ENCODE assay signal across 32 cellular contexts in the genomic region with DNA sequence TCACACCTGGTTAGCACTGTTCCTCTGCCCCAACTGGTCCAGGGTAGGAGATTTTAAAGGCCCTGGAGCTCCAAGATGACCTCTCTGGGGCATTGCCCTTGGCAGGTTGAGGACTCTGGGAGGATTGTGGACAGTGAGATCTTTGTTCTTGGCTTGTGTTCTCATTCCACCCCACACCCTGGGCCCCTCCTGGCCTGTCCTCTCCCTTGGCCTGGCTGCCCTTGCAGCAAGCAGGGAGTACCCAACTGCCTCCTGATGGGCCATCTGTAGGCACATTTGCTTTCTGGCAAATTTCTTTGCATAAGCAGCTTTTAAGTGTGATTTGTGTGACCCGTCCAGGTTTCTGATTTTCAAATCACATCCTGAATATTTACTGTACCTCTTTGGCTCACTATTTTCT.
"Had no signal": no experiment of that assay in that cellular context is flagged by ENCODE, and none has a peak within 500 bp of the region (broad histone marks: within the 10 kb centered on the region; RNA-seq: fewer than 3 reads in every experiment).

No MANE protein-coding gene starts in this region.

- H3K4me3 Mint-ChIP-seq: activated CD4-positive, alpha-beta T cell treated with anti-CD3 and anti-CD28 coated beads, Interleukin-2, amount 10 ng/mL, durations not matched to agents 24 days and 14 days; activated CD8-positive, alpha-beta T cell treated with anti-CD3 and anti-CD28 coated beads for 36 hours; activated naive CD4-positive, alpha-beta T cell treated with anti-CD3 and anti-CD28 coated beads for 36 hours; activated T-cell treated with anti-CD3 and anti-CD28 coated beads, Interleukin-2, amount 50 U/mL, for 24 hours had no signal

- H3K4me1 Mint-ChIP-seq: activated CD4-positive, alpha-beta T cell treated with anti-CD3 and anti-CD28 coated beads, Interleukin-2, amount 10 ng/mL, durations not matched to agents 24 days and 14 days had no signal

- H3K27ac ChIP-seq: adrenal gland, body of pancreas, breast epithelium, Peyer's patch had no signal

- DNase-seq: activated CD4-positive, alpha-beta T cell treated with anti-CD3 and anti-CD28 coated beads, Interleukin-2, amount 10 ng/mL, durations not matched to agents 24 days and 14 days; activated CD4-positive, alpha-beta T cell treated with anti-CD3 and anti-CD28 coated beads, Interleukin-2, amount 50 U/mL, for 4 hours; activated CD8-positive, alpha-beta T cell treated with anti-CD3 and anti-CD28 coated beads for 36 hours; activated gamma-delta T cell; activated naive CD4-positive, alpha-beta T cell treated with anti-CD3 and anti-CD28 coated beads for 36 hours; activated T-cell treated with anti-CD3 and anti-CD28 coated beads, Interleukin-2, amount 50 U/mL, for 24 hours; adrenal gland; body of pancreas; Kasumi-1; KG1; MG63; NCI-H1048; NCI-H1105 treated with DMSO at 0.1 percent for 48 hours; NCI-H1436; NCI-H1694; NCI-H1930; NCI-H345; NCI-H510A treated with DMSO at 0.1 percent for 48 hours; NCI-H748 treated with DMSO at 0.1 percent for 48 hours; NK-92 treated with Interleukin-12 subunit alpha and Interleukin-12 subunit beta, amount 100 ng/mL, for 24 hours; PC-3; Peyer's patch; RPMI8226; SIG-M5; SW 1271; T-helper 1 cell; T-helper 2 cell; T1000 had no signal

- H3K9me3 ChIP-seq: adrenal gland, body of pancreas, breast epithelium, MG63, Peyer's patch had no signal

- H3K4me1 ChIP-seq: adrenal gland, breast epithelium, Peyer's patch had no signal

- ATAC-seq: activated CD8-positive, alpha-beta T cell treated with anti-CD3 and anti-CD28 coated beads for 36 hours; activated naive CD4-positive, alpha-beta T cell treated with anti-CD3 and anti-CD28 coated beads, Interleukin-2, amount 50 U/mL, for 72 hours; body of pancreas; PC-3 had no signal

- FAIRE-seq: astrocyte had no signal

- H3K27me3 ChIP-seq: adrenal gland, body of pancreas, breast epithelium, MG63, Peyer's patch had no signal

- H3K27ac Mint-ChIP-seq: activated CD4-positive, alpha-beta T cell treated with anti-CD3 and anti-CD28 coated beads, Interleukin-2, amount 10 ng/mL, durations not matched to agents 24 days and 14 days; activated CD8-positive, alpha-beta T cell treated with anti-CD3 and anti-CD28 coated beads for 36 hours; activated naive CD4-positive, alpha-beta T cell treated with anti-CD3 and anti-CD28 coated beads for 36 hours; activated naive CD4-positive, alpha-beta T cell treated with anti-CD3 and anti-CD28 coated beads, Interleukin-2, amount 50 U/mL, for 72 hours; activated T-cell treated with anti-CD3 and anti-CD28 coated beads, Interleukin-2, amount 50 U/mL, for 24 hours; activated T-helper 2 cell treated with anti-CD3 and anti-CD28 coated beads, Interferon-gamma antibody, Interleukin-2, Interleukin-4, amounts not matched to agents 10 μg/mL and 5 μg/mL and 100 μg/mL, durations not matched to agents 14 hours and 24 hours and 36 hours had no signal

- H3K9me3 Mint-ChIP-seq: activated CD4-positive, alpha-beta T cell treated with anti-CD3 and anti-CD28 coated beads, Interleukin-2, amount 10 ng/mL, durations not matched to agents 24 days and 14 days; activated CD8-positive, alpha-beta T cell treated with anti-CD3 and anti-CD28 coated beads for 36 hours; activated naive CD4-positive, alpha-beta T cell treated with anti-CD3 and anti-CD28 coated beads for 36 hours; activated naive CD4-positive, alpha-beta T cell treated with anti-CD3 and anti-CD28 coated beads, Interleukin-2, amount 50 U/mL, for 72 hours; activated T-cell treated with anti-CD3 and anti-CD28 coated beads, Interleukin-2, amount 50 U/mL, for 24 hours; activated T-helper 2 cell treated with anti-CD3 and anti-CD28 coated beads, Interferon-gamma antibody, Interleukin-2, Interleukin-4, amounts not matched to agents 10 μg/mL and 5 μg/mL and 100 μg/mL, durations not matched to agents 14 hours and 24 hours and 36 hours had no signal

- H3K36me3 Mint-ChIP-seq: activated naive CD4-positive, alpha-beta T cell treated with anti-CD3 and anti-CD28 coated beads, Interleukin-2, amount 50 U/mL, for 72 hours had no signal

- H3K36me3 ChIP-seq: adrenal gland, breast epithelium, MG63, Peyer's patch had no signal

- H3K4me3 ChIP-seq: adrenal gland, body of pancreas, breast epithelium, MG63, Peyer's patch had no signal
